In genomic region chr1:62723841-62724240, GRCh38 we compare ENCODE assay signal across 21 cellular contexts. TPM values are rescaled to one million over a fixed set of nuclear protein-coding genes. Genes with fewer than 3 reads are reported as not detected.
DNase-seq lines count a peak whose midpoint lies in the region; ATAC-seq and TF ChIP-seq lines count a peak whose summit lies in the region.
"Had no signal": no experiment of that assay in that cellular context is flagged by ENCODE, and none has a peak within 500 bp of the region (broad histone marks: within the 10 kb centered on the region; RNA-seq: fewer than 3 reads in every experiment).

No MANE protein-coding gene starts in this region.

- no peaks in the 10 kb centered on the region for H3K27me3 Mint-ChIP-seq in endodermal cell (ENCODE audit: insufficient read depth)
- H3K27me3 Mint-ChIP-seq in WTC11 (ENCODE audit: low read depth), result peaks cover 3% of the 10 kb centered on the region; the same call in 1 of the 2 replicates

- H3K27me3 ChIP-seq in endodermal cell (ENCODE audit: control insufficient read depth, insufficient read depth, low read length, poor library complexity, severe bottlenecking) (no peaks in the 10 kb centered on the region), osteoblast (ENCODE audit: insufficient read depth, low read length) (no peaks in the 10 kb centered on the region)

- H3K36me3 Mint-ChIP-seq in endodermal cell (ENCODE audit: low read depth) (no peaks in the 10 kb centered on the region), WTC11 (no peaks in the 10 kb centered on the region)
- H3K36me3 Mint-ChIP-seq: CD4-positive, alpha-beta memory T cell had no signal

- H3K4me3 Mint-ChIP-seq in endodermal cell, result no peak overlapping the region
- H3K4me3 Mint-ChIP-seq in WTC11, result no peak overlapping the region
- H3K4me3 Mint-ChIP-seq: CD4-positive, alpha-beta memory T cell had no signal

- H3K27ac Mint-ChIP-seq in endodermal cell (peak overlapping the region; percentile 78), WTC11 (no peak overlapping the region)

- peak; percentile 43 for ATAC-seq in SK-N-SH treated with all-trans-retinoic acid at 6 μM for 48 hours
- no peak for ATAC-seq in WTC11

- H3K9me3 Mint-ChIP-seq in endodermal cell, result no peaks in the 10 kb centered on the region
- no peaks in the 10 kb centered on the region for H3K9me3 Mint-ChIP-seq in WTC11
- H3K9me3 Mint-ChIP-seq: CD4-positive, alpha-beta memory T cell had no signal

- H3K4me2 ChIP-seq in osteoblast (ENCODE audit: insufficient read depth, low read length), result no peak overlapping the region
- H3K4me2 ChIP-seq: KMS-11, PC-9 had no signal

- POLR2A ChIA-PET in WTC11 (lab: Charles Lee), result no interaction called here

- H3K4me3 ChIP-seq in endodermal cell (ENCODE audit: low read length), result no peak overlapping the region
- no peak overlapping the region for H3K4me3 ChIP-seq in osteoblast (ENCODE audit: insufficient read depth, low read length)
- H3K4me3 ChIP-seq: GM12878, PC-9 had no signal

- H2AFZ ChIP-seq in osteoblast (ENCODE audit: low read length), result peak overlapping the region; percentile 62
- H2AFZ ChIP-seq: PC-9 had no signal

- peaks cover 39% of the 10 kb centered on the region for H3K4me1 Mint-ChIP-seq in endodermal cell
- peaks cover 31% of the 10 kb centered on the region for H3K4me1 Mint-ChIP-seq in WTC11

- TF ChIP-seq CTCF in C4-2B (conservative IDR thresholded peaks at IDR 0.05) (no peak), endodermal cell (conservative IDR thresholded peaks at IDR 0.05) (no peak), osteoblast (IDR thresholded peaks at IDR 0.05; ENCODE audit: extremely low read depth, low read depth, low read length) (no peak), WTC11 (IDR thresholded peaks at IDR 0.05) (no peak)

- peaks cover 13% of the 10 kb centered on the region for H3K4me1 ChIP-seq in endodermal cell (ENCODE audit: control insufficient read depth, insufficient read depth, low read length)
- peaks cover 40% of the 10 kb centered on the region for H3K4me1 ChIP-seq in osteoblast (ENCODE audit: insufficient read depth, low read length)

- H3K27ac ChIP-seq in C4-2B (peak overlapping the region; percentile 39; the same call in 1 of the 2 replicates), endodermal cell (ENCODE audit: low read depth, low read length) (no peak overlapping the region), osteoblast (ENCODE audit: low read depth, low read length) (no peak overlapping the region)
- H3K27ac ChIP-seq: KMS-11, PC-9 had no signal

- CTCF ChIA-PET in WTC11 (lab: Charles Lee), result interaction anchor here (2.2 kb wide), 1 partner anchor 23 kb away, joined by 6 read pairs; no protein-coding TSS in a partner anchor

- H3K9me3 ChIP-seq in endodermal cell (ENCODE audit: control insufficient read depth, low read length) (no peaks in the 10 kb centered on the region), osteoblast (ENCODE audit: low read depth, low read length) (no peaks in the 10 kb centered on the region)

- no peaks in the 10 kb centered on the region for H3K36me3 ChIP-seq in endodermal cell (ENCODE audit: control insufficient read depth, insufficient read depth, low read length)
- H3K36me3 ChIP-seq in osteoblast (ENCODE audit: insufficient read depth, low read length), result no peaks in the 10 kb centered on the region

- DNase-seq in endodermal cell (no peak), osteoblast (ENCODE audit: insufficient read length, low spot score, missing footprints) (no peak), 8988T (no peak), posterior cingulate gyrus (no peak), WTC11 (ENCODE audit: low spot score) (no peak), SW 1271 (lab: John Stamatoyannopoulos, UW) (no peak)
- DNase-seq: CD4-positive, alpha-beta memory T cell; GOT3; HCEC 1CT; NCI-H1105; NCI-H146; NCI-H2029; NCI-H2227 treated with DMSO at 0.1 percent for 48 hours; NCI-H510A; PC-9; RPMI8226; SHP77 treated with DMSO at 0.1 percent for 48 hours had no signal

- no peak overlapping the region for H3K9ac ChIP-seq in endodermal cell (ENCODE audit: extremely low read depth, low read length, poor library complexity, severe bottlenecking)
- H3K9ac ChIP-seq: KMS-11 had no signal

- no peaks in the 10 kb centered on the region for H4K20me1 ChIP-seq in osteoblast (ENCODE audit: insufficient read depth, low read length)

- no peaks in the 10 kb centered on the region for H3K79me2 ChIP-seq in osteoblast (ENCODE audit: insufficient read depth, low read length)

- intact Hi-C loops in posterior cingulate gyrus (cut with DNase I), result no loop called here

- WGBS in endodermal cell (ENCODE audit: insufficient coverage in 1 of 2, insufficient read length in 1 of 2), 2 experiments, result 88 to 94% methylated on average over 2 of the region's 2 CpGs

TF ChIP-seq in SK-N-SH treated with all-trans-retinoic acid at 6 μM for 48 hours, 23 proteins besides CTCF, POLR2A, EP300 and RAD21 (continues in another document):
- TF ChIP-seq CREB5 (CRISPR knock-in tag; IDR thresholded peaks at IDR 0.05; ENCODE audit: low read depth) (peak; percentile 82), ARNTL (CRISPR knock-in tag; IDR thresholded peaks at IDR 0.05; ENCODE audit: borderline replicate concordance, low read depth) (no peak), SNAI2 (CRISPR knock-in tag; IDR thresholded peaks at IDR 0.05) (no peak), ISL1 (CRISPR knock-in tag; IDR thresholded peaks at IDR 0.05) (peak; percentile 95), ZNF565 (CRISPR knock-in tag; conservative IDR thresholded peaks at IDR 0.05; ENCODE audit: low read depth) (no peak), GLIS3 (CRISPR knock-in tag; IDR thresholded peaks at IDR 0.05) (0 out of 2 replicates have a peak, but pooled peaks have one; percentile 7)

TF ChIP-seq in WTC11, 78 proteins besides CTCF, POLR2A, EP300 and RAD21:
- TF ChIP-seq RELA (CRISPR knock-in tag; IDR thresholded peaks at IDR 0.05; ENCODE audit: borderline replicate concordance) (no peak), ZNF317 (CRISPR knock-in tag; IDR thresholded peaks at IDR 0.05; ENCODE audit: borderline replicate concordance, low read depth) (no peak), EMX1 (CRISPR knock-in tag; IDR thresholded peaks at IDR 0.05) (no peak), NFE2L1 (CRISPR knock-in tag; IDR thresholded peaks at IDR 0.05) (no peak), GABPB1 (CRISPR knock-in tag; IDR thresholded peaks at IDR 0.05) (no peak)

RNA-seq across cellular contexts. Expression of gene DOCK7, which starts 35.7 kb away (rescaled TPM):
- total RNA-seq in endodermal cell (10 to 100 TPM; 66.8 to 72.8 TPM), osteoblast (73.8 and 91.3 TPM in 2 replicates), WTC11 (2021) (34.2 to 34.7 TPM (median 34.7 TPM) in 3 replicates)
- 49.4 TPM for polyA plus RNA-seq in endodermal cell (2013, experiment 1 of 2)
- 51.3 TPM for polyA plus RNA-seq in endodermal cell (2013, experiment 2 of 2)
